In genomic region chr6:61675734-61676133, GRCh38 we compare ENCODE assay signal across 19 cellular contexts.
A peak's percentile ranks its signal among the peaks of the same experiment; 100 is the strongest.
DNase-seq lines count a peak whose midpoint lies in the region; ATAC-seq, FAIRE-seq and TF ChIP-seq lines count a peak whose summit lies in the region.
"Had no signal": no experiment of that assay in that cellular context is flagged by ENCODE, and none has a peak within 500 bp of the region (broad histone marks: within the 10 kb centered on the region; RNA-seq: fewer than 3 reads in every experiment).

No MANE protein-coding gene starts in this region.

- H2AK9ac ChIP-seq in IMR-90 (replicated peaks; ENCODE audit: low read depth, low read length, poor library complexity), result no peak overlapping the region

- H3K27ac ChIP-seq in A549 (no peak overlapping the region), IMR-90 (ENCODE audit: insufficient read depth, low read length) (no peak overlapping the region), H1 (ENCODE audit: low read depth, low read length) (no peak overlapping the region), adrenal gland (no peak overlapping the region), right atrium auricular region (no peak overlapping the region)
- H3K27ac ChIP-seq: BLaER1 treated with 17β-estradiol and CSF1 and Interleukin-3, amounts not matched to agents 10 nM and 100 nM; C4-2B had no signal

- H3K18ac ChIP-seq in IMR-90 (ENCODE audit: low read depth, low read length) (no peak overlapping the region), H1 (ENCODE audit: extremely low read depth, low read length) (no peak overlapping the region)

- no TSS peak for BruUV-seq in IMR-90 (replicated peaks; lab: Mats Ljungman, UMichigan)

- in situ Hi-C loops in IMR-90 (cut with MboI; ENCODE audit: low sequenced_read_pairs), result no loop called here

- no peak for TF ChIP-seq POLR2A in A549 (IDR thresholded peaks at IDR 0.05; ENCODE audit: low read length)
- no peak for TF ChIP-seq POLR2A in IMR-90 (IDR thresholded peaks at IDR 0.05; ENCODE audit: low read depth, low read length)
- no peak for TF ChIP-seq POLR2A in H1 (IDR thresholded peaks at IDR 0.05; ENCODE audit: control extremely low read depth in 1 of 2, low read depth in 2 of 2, low read length in 2 of 2)
- TF ChIP-seq POLR2A in adrenal gland (IDR thresholded peaks at IDR 0.05), result no peak

- 0% methylated on average over 2 of the region's 2 CpGs for WGBS in A549 (ENCODE audit: missing lambda C conversion rate)
- WGBS in IMR-90 (ENCODE audit: extremely low coverage in 2 of 2, insufficient read length in 1 of 2), 2 experiments, result no CpG with 5 or more reads among the region's 2 CpGs
- WGBS in H1 (ENCODE audit: extremely low coverage in 1 of 2, insufficient coverage in 1 of 2, insufficient read length in 1 of 2, insufficient replicate concordance in 2 of 2, low coverage in 1 of 2, low lambda C conversion rate in 2 of 2, missing lambda C conversion rate in 1 of 2), 2 experiments, result 89% methylated on average over 2 of the region's 2 CpGs; no CpG with 5 or more reads in 1 of the 2 experiments
- WGBS in adrenal gland, 4 donors, result 79 to 90% (median 88%) methylated on average over 2 of the region's 2 CpGs

- H3K9me3 ChIP-seq in A549, result no peaks in the 10 kb centered on the region
- peaks cover 3% of the 10 kb centered on the region; the same call in 1 of the 2 replicates for H3K9me3 ChIP-seq in IMR-90 (ENCODE audit: control insufficient read depth, insufficient read depth, low read length)
- no peaks in the 10 kb centered on the region for H3K9me3 ChIP-seq in H1 (ENCODE audit: insufficient read depth in 2 of 2, low read depth in 1 of 2, low read length in 1 of 2)
- no peaks in the 10 kb centered on the region for H3K9me3 ChIP-seq in adrenal gland (replicated peaks in 1 of 3)
- no peaks in the 10 kb centered on the region for H3K9me3 ChIP-seq in right atrium auricular region
- H3K9me3 ChIP-seq: BLaER1 treated with 17β-estradiol and CSF1 and Interleukin-3, amounts not matched to agents 10 nM and 100 nM; Caco-2 had no signal

- TF ChIP-seq CTCF in A549 (IDR thresholded peaks at IDR 0.05), result no peak
- no peak for TF ChIP-seq CTCF in IMR-90 (conservative IDR thresholded peaks at IDR 0.05; ENCODE audit: low read depth, low read length)
- TF ChIP-seq CTCF in H1 (IDR thresholded peaks at IDR 0.05; ENCODE audit: control extremely low read depth in 1 of 3, insufficient read depth in 1 of 3, low read depth in 1 of 3, low read length in 3 of 3), result no peak
- no peak for TF ChIP-seq CTCF in adrenal gland (IDR thresholded peaks at IDR 0.05)
- TF ChIP-seq CTCF in right atrium auricular region (IDR thresholded peaks at IDR 0.05), result no peak

- H3K56ac ChIP-seq in IMR-90 (ENCODE audit: extremely low read depth, insufficient read depth, low read length) (no peak overlapping the region), H1 (replicated peaks; ENCODE audit: insufficient read length, low read depth, low read length) (no peak overlapping the region)

- H2AK5ac ChIP-seq in IMR-90 (ENCODE audit: low read depth, low read length) (no peak overlapping the region), H1 (ENCODE audit: low read depth, low read length) (no peak overlapping the region)

- no peak overlapping the region for H2AFZ ChIP-seq in IMR-90 (replicated peaks; ENCODE audit: low read length, poor library complexity)
- H2AFZ ChIP-seq in H1 (ENCODE audit: low read length), result no peak overlapping the region

- no peaks in the 10 kb centered on the region for H3K23me2 ChIP-seq in H1 (ENCODE audit: low read depth, low read length)

- no peak overlapping the region for H3K4me3 ChIP-seq in A549
- no peak overlapping the region for H3K4me3 ChIP-seq in IMR-90 (ENCODE audit: insufficient read depth, low read depth, low read length)
- no peak overlapping the region for H3K4me3 ChIP-seq in H1 (ENCODE audit: extremely low read depth in 1 of 4, insufficient read depth in 2 of 4, low read depth in 3 of 4, low read length in 4 of 4)
- H3K4me3 ChIP-seq in adrenal gland, result no peak overlapping the region
- no peak overlapping the region for H3K4me3 ChIP-seq in right atrium auricular region
- H3K4me3 ChIP-seq: BLaER1 treated with 17β-estradiol and CSF1 and Interleukin-3, amounts not matched to agents 10 nM and 100 nM had no signal

- H4K8ac ChIP-seq in IMR-90 (ENCODE audit: low read depth in 2 of 2, low read length in 2 of 2) (no peak overlapping the region), H1 (ENCODE audit: extremely low read depth, insufficient read depth, low read length) (no peak overlapping the region)

- dilution Hi-C loops in IMR-90 (cut with HindIII; ENCODE audit: low sequenced_read_pairs, unreplicated experiment), result no loop called here

- no peak overlapping the region for H2BK5ac ChIP-seq in IMR-90 (ENCODE audit: low read depth, low read length, poor library complexity, severe bottlenecking)
- no peak overlapping the region for H2BK5ac ChIP-seq in H1 (ENCODE audit: low read depth, low read length)

- no peaks in the 10 kb centered on the region for H3K9me3 Mint-ChIP-seq in activated T-helper 17 cell treated with anti-CD3 and anti-CD28 coated beads, Interleukin-2, amount 50 U/mL, for 72 hours

- no peak overlapping the region for H4K5ac ChIP-seq in IMR-90 (ENCODE audit: low read depth, low read length)
- H4K5ac ChIP-seq in H1 (ENCODE audit: insufficient read length, low read depth, low read length), result no peak overlapping the region

- no peaks in the 10 kb centered on the region for H3K79me2 ChIP-seq in H1 (ENCODE audit: control insufficient read depth in 1 of 2, insufficient read depth in 2 of 2, low read length in 2 of 2)

- no peaks in the 10 kb centered on the region for H3K4me1 ChIP-seq in A549
- H3K4me1 ChIP-seq in IMR-90 (ENCODE audit: control insufficient read depth, insufficient read depth, low read length), result no peaks in the 10 kb centered on the region
- no peaks in the 10 kb centered on the region; a peak in 1 of 7 replicates for H3K4me1 ChIP-seq in H1 (replicated peaks in 1 of 4; ENCODE audit: control insufficient read depth in 3 of 4, insufficient read depth in 4 of 4, low read length in 3 of 4)
- H3K4me1 ChIP-seq in adrenal gland (replicated peaks in 1 of 2), result no peaks in the 10 kb centered on the region
- H3K4me1 ChIP-seq in right atrium auricular region, result no peaks in the 10 kb centered on the region
- H3K4me1 ChIP-seq: BLaER1 treated with 17β-estradiol and CSF1 and Interleukin-3, amounts not matched to agents 10 nM and 100 nM; Caco-2 had no signal

- H3K4me1 Mint-ChIP-seq in activated T-helper 17 cell treated with anti-CD3 and anti-CD28 coated beads, Interleukin-2, amount 50 U/mL, for 72 hours, result no peaks in the 10 kb centered on the region
- H3K4me1 Mint-ChIP-seq: B cell had no signal

- H3K36me3 ChIP-seq in IMR-90 (ENCODE audit: control insufficient read depth, insufficient read depth, low read length), result no peaks in the 10 kb centered on the region
- no peaks in the 10 kb centered on the region; a peak in 1 of 8 replicates for H3K36me3 ChIP-seq in H1 (ENCODE audit: control insufficient read depth in 2 of 4, insufficient read depth in 4 of 4, low read length in 3 of 4)
- no peaks in the 10 kb centered on the region for H3K36me3 ChIP-seq in adrenal gland (replicated peaks in 1 of 2)
- H3K36me3 ChIP-seq in right atrium auricular region, result no peaks in the 10 kb centered on the region
- H3K36me3 ChIP-seq: BLaER1 treated with 17β-estradiol and CSF1 and Interleukin-3, amounts not matched to agents 10 nM and 100 nM had no signal

- H3K27me3 Mint-ChIP-seq in activated T-helper 17 cell treated with anti-CD3 and anti-CD28 coated beads, Interleukin-2, amount 50 U/mL, for 72 hours, result no peaks in the 10 kb centered on the region
- H3K27me3 Mint-ChIP-seq: B cell; CD4-positive, alpha-beta T cell had no signal

- no peak overlapping the region for H3K27ac Mint-ChIP-seq in activated T-helper 17 cell treated with anti-CD3 and anti-CD28 coated beads, Interleukin-2, amount 50 U/mL, for 72 hours
- H3K27ac Mint-ChIP-seq: B cell; CD4-positive, alpha-beta T cell; CD8-positive, alpha-beta T cell had no signal

- H3K4me2 ChIP-seq in A549, result no peak overlapping the region
- H3K4me2 ChIP-seq in IMR-90 (ENCODE audit: low read depth, low read length), result no peak overlapping the region
- no peak overlapping the region for H3K4me2 ChIP-seq in H1 (ENCODE audit: insufficient read depth in 1 of 2, low read depth in 2 of 2, low read length in 2 of 2)
- H3K4me2 ChIP-seq: BLaER1 treated with 17β-estradiol and CSF1 and Interleukin-3, amounts not matched to agents 10 nM and 100 nM had no signal

- H2BK120ac ChIP-seq in IMR-90 (ENCODE audit: low read depth, low read length) (no peak overlapping the region), H1 (replicated peaks; ENCODE audit: low read depth, low read length) (no peak overlapping the region)

- TF ChIP-seq RAD21 in A549 (conservative IDR thresholded peaks at IDR 0.05 in 1 of 2, IDR thresholded peaks at IDR 0.05 in 1 of 2) (no peak), IMR-90 (IDR thresholded peaks at IDR 0.05; ENCODE audit: low read length) (no peak), H1 (IDR thresholded peaks at IDR 0.05 in 1 of 2, conservative IDR thresholded peaks at IDR 0.05 in 1 of 2; ENCODE audit: low read depth in 2 of 2, low read length in 2 of 2) (no peak)

- ATAC-seq in A549, result no peak
- no peak for ATAC-seq in IMR-90 (ENCODE audit: low read depth)
- no peak for ATAC-seq in activated T-helper 17 cell treated with anti-CD3 and anti-CD28 coated beads, Interleukin-2, amount 50 U/mL, for 72 hours (replicated peaks)
- ATAC-seq: CD8-positive, alpha-beta T cell had no signal

- POLR2A ChIA-PET in A549 (lab: Yijun Ruan, JAX) (no interaction called here), IMR-90 (lab: Charles Lee; ENCODE audit: unreplicated experiment) (no interaction called here), H1 (lab: Charles Lee; ENCODE audit: partially characterized antibody) (no interaction called here)

- intact Hi-C loops in IMR-90 (cut with micrococcal nuclease) (no loop called here), adrenal gland (cut with DNase I) (no loop called here)

- DNase-seq in A549 (ENCODE audit: low read depth in 1 of 2, low spot score in 1 of 2) (no peak), IMR-90 (no peak), H1 (ENCODE audit: low read depth in 1 of 2, low spot score in 2 of 2) (no peak), adrenal gland (no peak), right atrium auricular region (ENCODE audit: low spot score) (no peak)
- DNase-seq: 8988T; AML-193; Caco-2; Calu3; CD4-positive, alpha-beta T cell; CD8-positive, alpha-beta T cell; DMS79 treated with DMSO at 0.1 percent for 48 hours; GF-D8 had no signal

- H3K27me3 ChIP-seq in IMR-90 (ENCODE audit: control insufficient read depth, insufficient read depth, low read length) (no peaks in the 10 kb centered on the region), H1 (replicated peaks in 1 of 4; ENCODE audit: control insufficient read depth in 3 of 4, extremely low read depth in 1 of 4, insufficient read depth in 3 of 4, low read length in 3 of 4) (peaks cover 0 to 1% (median 0%) of the 10 kb centered on the region in 4 experiments; a peak in 1 of 7 replicates), adrenal gland (no peaks in the 10 kb centered on the region), right atrium auricular region (no peaks in the 10 kb centered on the region)
- H3K27me3 ChIP-seq: BLaER1 treated with 17β-estradiol and CSF1 and Interleukin-3, amounts not matched to agents 10 nM and 100 nM had no signal

- H4K20me1 ChIP-seq in IMR-90 (ENCODE audit: insufficient read depth, low read length), result no peaks in the 10 kb centered on the region
- no peaks in the 10 kb centered on the region for H4K20me1 ChIP-seq in H1 (replicated peaks in 1 of 2; ENCODE audit: control insufficient read depth in 1 of 2, insufficient read depth in 2 of 2, low read length in 2 of 2)
- H4K20me1 ChIP-seq: BLaER1 treated with 17β-estradiol and CSF1 and Interleukin-3, amounts not matched to agents 10 nM and 100 nM had no signal

- no peak overlapping the region for H2BK12ac ChIP-seq in H1 (ENCODE audit: low read depth, low read length)

- H3K14ac ChIP-seq in IMR-90 (replicated peaks; ENCODE audit: low read depth, low read length) (no peak overlapping the region), H1 (ENCODE audit: insufficient read length) (no peak overlapping the region)

- TF ChIP-seq EP300 in A549 (IDR thresholded peaks at IDR 0.05), result no peak
- no peak for TF ChIP-seq EP300 in H1 (IDR thresholded peaks at IDR 0.05; ENCODE audit: borderline replicate concordance in 1 of 2, low read depth in 2 of 2, low read length in 2 of 2)

- H3K9me1 ChIP-seq in IMR-90 (ENCODE audit: insufficient read depth, low read length), result no peaks in the 10 kb centered on the region

- H3K9ac ChIP-seq in IMR-90 (ENCODE audit: low read depth, low read length), result no peak overlapping the region
- no peak overlapping the region for H3K9ac ChIP-seq in H1 (replicated peaks in 1 of 4; ENCODE audit: extremely low read depth in 1 of 4, low read depth in 3 of 4, low read length in 3 of 4)
- H3K9ac ChIP-seq: BLaER1 treated with 17β-estradiol and CSF1 and Interleukin-3, amounts not matched to agents 10 nM and 100 nM had no signal

- H3K4ac ChIP-seq in IMR-90 (ENCODE audit: low read depth, low read length) (no peak overlapping the region), H1 (replicated peaks; ENCODE audit: insufficient read length, low read depth, low read length) (no peak overlapping the region)

- CTCF ChIA-PET in A549 (lab: Yijun Ruan, JAX) (no interaction called here), IMR-90 (lab: Yijun Ruan, JAX) (no interaction called here), H1 (lab: Charles Lee; ENCODE audit: partially characterized antibody) (no interaction called here)

- no peaks in the 10 kb centered on the region for H3K79me1 ChIP-seq in IMR-90 (ENCODE audit: low read depth in 1 of 2, low read length in 2 of 2)
- no peaks in the 10 kb centered on the region for H3K79me1 ChIP-seq in H1 (ENCODE audit: low read depth, low read length)

- H4K91ac ChIP-seq in IMR-90 (ENCODE audit: insufficient read depth, low read depth, low read length) (no peak overlapping the region), H1 (replicated peaks; ENCODE audit: insufficient read length, low read length) (no peak overlapping the region)

- H2BK15ac ChIP-seq in IMR-90 (ENCODE audit: low read depth, low read length) (no peak overlapping the region), H1 (ENCODE audit: low read length) (peak overlapping the region; percentile 95; the same call in 1 of the 2 replicates)

- no peak overlapping the region for H3K4me3 Mint-ChIP-seq in activated T-helper 17 cell treated with anti-CD3 and anti-CD28 coated beads, Interleukin-2, amount 50 U/mL, for 72 hours
- H3K4me3 Mint-ChIP-seq: B cell; CD4-positive, alpha-beta T cell; CD8-positive, alpha-beta T cell had no signal

- H3K23ac ChIP-seq in IMR-90 (ENCODE audit: low read depth, low read length), result no peak overlapping the region
- H3K23ac ChIP-seq in H1 (ENCODE audit: insufficient read length), result no peak overlapping the region

- FAIRE-seq in A549 (lab: Jason Lieb, UNC) (no peak), H1 (lab: Jason Lieb, UNC) (no peak)
- FAIRE-seq: D721Med, GM12891 had no signal

- H2BK20ac ChIP-seq in IMR-90 (ENCODE audit: low read depth, low read length), result no peak overlapping the region
- H2BK20ac ChIP-seq in H1 (ENCODE audit: low read length), result peak overlapping the region; percentile 93; the same call in 1 of the 2 replicates

- no peaks in the 10 kb centered on the region for H3K36me3 Mint-ChIP-seq in activated T-helper 17 cell treated with anti-CD3 and anti-CD28 coated beads, Interleukin-2, amount 50 U/mL, for 72 hours (ENCODE audit: low read depth)
- H3K36me3 Mint-ChIP-seq: CD8-positive, alpha-beta T cell had no signal

Comparison
In these comparisons a context has a peak if more than half of its experiments do, and no peak if none do; other contexts are left out.
1. Of the 18 proteins assayed by ChIP-seq in both H1 and A549: peak only in H1: none; only in A549: MAFK; in both: none; in neither: 17.